Comparison of ENCODE assay signal across 1 cellular context in genomic region chr1:110765640-110766335, GRCh38.
TF ChIP-seq lines count a peak whose summit lies in the region.

No MANE protein-coding gene starts in this region.

TF ChIP-seq in GM23338, 12 proteins besides CTCF, POLR2A, EP300 and RAD21 (continued from another document):
- TF ChIP-seq, protein P1, sequence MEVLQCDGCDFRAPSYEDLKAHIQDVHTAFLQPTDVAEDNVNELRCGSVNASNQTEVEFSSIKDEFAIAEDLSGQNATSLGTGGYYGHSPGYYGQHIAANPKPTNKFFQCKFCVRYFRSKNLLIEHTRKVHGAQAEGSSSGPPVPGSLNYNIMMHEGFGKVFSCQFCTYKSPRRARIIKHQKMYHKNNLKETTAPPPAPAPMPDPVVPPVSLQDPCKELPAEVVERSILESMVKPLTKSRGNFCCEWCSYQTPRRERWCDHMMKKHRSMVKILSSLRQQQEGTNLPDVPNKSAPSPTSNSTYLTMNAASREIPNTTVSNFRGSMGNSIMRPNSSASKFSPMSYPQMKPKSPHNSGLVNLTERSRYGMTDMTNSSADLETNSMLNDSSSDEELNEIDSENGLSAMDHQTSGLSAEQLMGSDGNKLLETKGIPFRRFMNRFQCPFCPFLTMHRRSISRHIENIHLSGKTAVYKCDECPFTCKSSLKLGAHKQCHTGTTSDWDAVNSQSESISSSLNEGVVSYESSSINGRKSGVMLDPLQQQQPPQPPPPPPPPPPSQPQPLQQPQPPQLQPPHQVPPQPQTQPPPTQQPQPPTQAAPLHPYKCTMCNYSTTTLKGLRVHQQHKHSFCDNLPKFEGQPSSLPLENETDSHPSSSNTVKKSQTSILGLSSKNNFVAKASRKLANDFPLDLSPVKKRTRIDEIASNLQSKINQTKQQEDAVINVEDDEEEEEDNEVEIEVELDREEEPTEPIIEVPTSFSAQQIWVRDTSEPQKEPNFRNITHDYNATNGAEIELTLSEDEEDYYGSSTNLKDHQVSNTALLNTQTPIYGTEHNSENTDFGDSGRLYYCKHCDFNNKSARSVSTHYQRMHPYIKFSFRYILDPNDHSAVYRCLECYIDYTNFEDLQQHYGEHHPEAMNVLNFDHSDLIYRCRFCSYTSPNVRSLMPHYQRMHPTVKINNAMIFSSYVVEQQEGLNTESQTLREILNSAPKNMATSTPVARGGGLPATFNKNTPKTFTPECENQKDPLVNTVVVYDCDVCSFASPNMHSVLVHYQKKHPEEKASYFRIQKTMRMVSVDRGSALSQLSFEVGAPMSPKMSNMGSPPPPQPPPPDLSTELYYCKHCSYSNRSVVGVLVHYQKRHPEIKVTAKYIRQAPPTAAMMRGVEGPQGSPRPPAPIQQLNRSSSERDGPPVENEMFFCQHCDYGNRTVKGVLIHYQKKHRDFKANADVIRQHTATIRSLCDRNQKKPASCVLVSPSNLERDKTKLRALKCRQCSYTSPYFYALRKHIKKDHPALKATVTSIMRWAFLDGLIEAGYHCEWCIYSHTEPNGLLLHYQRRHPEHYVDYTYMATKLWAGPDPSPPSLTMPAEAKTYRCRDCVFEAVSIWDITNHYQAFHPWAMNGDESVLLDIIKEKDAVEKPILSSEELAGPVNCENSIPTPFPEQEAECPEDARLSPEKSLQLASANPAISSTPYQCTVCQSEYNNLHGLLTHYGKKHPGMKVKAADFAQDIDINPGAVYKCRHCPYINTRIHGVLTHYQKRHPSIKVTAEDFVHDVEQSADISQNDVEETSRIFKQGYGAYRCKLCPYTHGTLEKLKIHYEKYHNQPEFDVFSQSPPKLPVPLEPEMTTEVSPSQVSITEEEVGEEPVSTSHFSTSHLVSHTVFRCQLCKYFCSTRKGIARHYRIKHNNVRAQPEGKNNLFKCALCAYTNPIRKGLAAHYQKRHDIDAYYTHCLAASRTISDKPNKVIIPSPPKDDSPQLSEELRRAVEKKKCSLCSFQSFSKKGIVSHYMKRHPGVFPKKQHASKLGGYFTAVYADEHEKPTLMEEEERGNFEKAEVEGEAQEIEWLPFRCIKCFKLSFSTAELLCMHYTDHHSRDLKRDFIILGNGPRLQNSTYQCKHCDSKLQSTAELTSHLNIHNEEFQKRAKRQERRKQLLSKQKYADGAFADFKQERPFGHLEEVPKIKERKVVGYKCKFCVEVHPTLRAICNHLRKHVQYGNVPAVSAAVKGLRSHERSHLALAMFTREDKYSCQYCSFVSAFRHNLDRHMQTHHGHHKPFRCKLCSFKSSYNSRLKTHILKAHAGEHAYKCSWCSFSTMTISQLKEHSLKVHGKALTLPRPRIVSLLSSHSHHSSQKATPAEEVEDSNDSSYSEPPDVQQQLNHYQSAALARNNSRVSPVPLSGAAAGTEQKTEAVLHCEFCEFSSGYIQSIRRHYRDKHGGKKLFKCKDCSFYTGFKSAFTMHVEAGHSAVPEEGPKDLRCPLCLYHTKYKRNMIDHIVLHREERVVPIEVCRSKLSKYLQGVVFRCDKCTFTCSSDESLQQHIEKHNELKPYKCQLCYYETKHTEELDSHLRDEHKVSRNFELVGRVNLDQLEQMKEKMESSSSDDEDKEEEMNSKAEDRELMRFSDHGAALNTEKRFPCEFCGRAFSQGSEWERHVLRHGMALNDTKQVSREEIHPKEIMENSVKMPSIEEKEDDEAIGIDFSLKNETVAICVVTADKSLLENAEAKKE (CRISPR knock-in tag; IDR thresholded peaks at IDR 0.05), result no peak
- TF ChIP-seq ZNF114 (CRISPR knock-in tag; IDR thresholded peaks at IDR 0.05) (no peak), CREB1 (CRISPR knock-in tag; IDR thresholded peaks at IDR 0.05; ENCODE audit: low read depth) (no peak), STAT1 (IDR thresholded peaks at IDR 0.05; ENCODE audit: unreplicated experiment) (no peak)
